8 cellular contexts compared by ENCODE assay signal in genomic region chr16:4474192-4474961, GRCh38. TPM values are rescaled to one million over a fixed set of nuclear protein-coding genes. Genes with fewer than 3 reads are reported as not detected.
DNase-seq lines count a peak whose midpoint lies in the region; ATAC-seq and TF ChIP-seq lines count a peak whose summit lies in the region.

Gene NMRAL1, minus strand, starts transcription at chr16:4474625. Its CDS starts 493 bp downstream, at chr16:4474132.

- peak; percentile 47 for ATAC-seq in GM19452 (IDR thresholded peaks at IDR 0.05; ENCODE audit: unreplicated experiment)

- peak; percentile 88 for DNase-seq in BE2C
- peak; percentile 96 for DNase-seq in SK-N-SH
- DNase-seq in activated naive CD4-positive, alpha-beta T cell treated with anti-CD3 and anti-CD28 coated beads, Interleukin-2, amount 50 U/mL, for 16 hours: peak; percentile 80
- DNase-seq in globus pallidus (ENCODE audit: low spot score): peak; percentile 70
- DNase-seq in occipital lobe (lab: John Stamatoyannopoulos, UW): peak; percentile 82
- DNase-seq in superior temporal gyrus (ENCODE audit: extremely low spot score): peak; percentile 83

- CTCF ChIA-PET in SK-N-SH (lab: Yijun Ruan, JAX): interaction anchor here (0.6 to 2.6 kb wide), 5 partner anchors 61 to 112 kb away, joined by 3 to 6 read pairs (median 3); no protein-coding TSS in a partner anchor

- TF ChIP-seq EP300 in SK-N-SH (IDR thresholded peaks at IDR 0.05; ENCODE audit: borderline replicate concordance in 1 of 2, low read depth in 1 of 2, low read length in 1 of 2): no peak; a peak in 1 of 4 replicates

- H3K4me2 ChIP-seq in Loucy (ENCODE audit: low read depth, low read length, poor library complexity, severe bottlenecking) (peak within 1 kb of the TSS; percentile 73), SK-N-SH (peak within 1 kb of the TSS; percentile 99)

- H3K27me3 ChIP-seq in BE2C: no peaks in the 10 kb centered on the region
- no peaks in the 10 kb centered on the region for H3K27me3 ChIP-seq in Loucy (ENCODE audit: insufficient read depth, low read length, poor library complexity, severe bottlenecking)
- H3K27me3 ChIP-seq in SK-N-SH (ENCODE audit: insufficient read depth): no peaks in the 10 kb centered on the region

- H3K36me3 ChIP-seq in BE2C: no peaks in the 10 kb centered on the region
- H3K36me3 ChIP-seq in Loucy (ENCODE audit: insufficient read depth, low read length): no peaks in the 10 kb centered on the region
- H3K36me3 ChIP-seq in SK-N-SH (replicated peaks in 1 of 2; ENCODE audit: control insufficient read depth in 1 of 2, insufficient read depth in 2 of 2, low read length in 1 of 2): peaks cover under 1 to 17% of the 10 kb centered on the region in 2 experiments

- peaks cover 47% of the 10 kb centered on the region for H3K79me2 ChIP-seq in Loucy (ENCODE audit: insufficient read depth, low read length)
- peaks cover 72% of the 10 kb centered on the region for H3K79me2 ChIP-seq in SK-N-SH (ENCODE audit: insufficient read depth)

- H2AFZ ChIP-seq in Loucy (ENCODE audit: low read length): 0 out of 2 replicates have a peak within 1 kb of the TSS, but pooled peaks have one; percentile 36
- H2AFZ ChIP-seq in SK-N-SH (ENCODE audit: low read depth): peak within 1 kb of the TSS; percentile 93

- POLR2A ChIA-PET in SK-N-SH (lab: Yijun Ruan, JAX): interaction anchor here (0.6 to 1.3 kb wide), 3 partner anchors 16 to 64 kb away, joined by 3 to 4 read pairs (median 3); partner anchors contain the start of gene CDIP1

- H3F3A ChIP-seq in Loucy (ENCODE audit: low read depth) (no peaks in the 10 kb centered on the region), SK-N-SH (replicated peaks; ENCODE audit: insufficient read depth) (peaks cover 29% of the 10 kb centered on the region)

- no peak for TF ChIP-seq RAD21 in SK-N-SH (IDR thresholded peaks at IDR 0.05; ENCODE audit: low read length)

- peak within 1 kb of the TSS; percentile 94 for H3K9ac ChIP-seq in Loucy (ENCODE audit: low read depth, low read length, poor library complexity, severe bottlenecking)
- H3K9ac ChIP-seq in SK-N-SH: peak within 1 kb of the TSS; percentile 86

- peak within 1 kb of the TSS; percentile 55 for H3K4me3 ChIP-seq in BE2C (ENCODE audit: low read depth, low read length)
- peak within 1 kb of the TSS; percentile 84 for H3K4me3 ChIP-seq in Loucy (ENCODE audit: low read length, poor library complexity, severe bottlenecking)
- peak within 1 kb of the TSS; percentile 58 to 89 for H3K4me3 ChIP-seq in SK-N-SH (ENCODE audit: low read depth in 2 of 2, low read length in 1 of 2)

- H4K20me1 ChIP-seq in Loucy (ENCODE audit: insufficient read depth, low read length, poor library complexity, severe bottlenecking) (no peaks in the 10 kb centered on the region), SK-N-SH (ENCODE audit: insufficient read depth) (no peaks in the 10 kb centered on the region)

- H3K9me2 ChIP-seq in Loucy (replicated peaks; ENCODE audit: low read depth, low read length): no peaks in the 10 kb centered on the region
- no peaks in the 10 kb centered on the region for H3K9me2 ChIP-seq in SK-N-SH

- WGBS in SK-N-SH (ENCODE audit: low lambda C conversion rate): 8% methylated on average over 16 of the region's 60 CpGs

- peak within 1 kb of the TSS; percentile 49 to 77 for H3K27ac ChIP-seq in SK-N-SH (ENCODE audit: low read depth in 2 of 2, low read length in 1 of 2)

- TF ChIP-seq CTCF in BE2C (IDR thresholded peaks at IDR 0.05; ENCODE audit: low read depth, low read length): no peak
- no peak for TF ChIP-seq CTCF in Loucy (conservative IDR thresholded peaks at IDR 0.05; ENCODE audit: low read length)
- no peak for TF ChIP-seq CTCF in SK-N-SH (IDR thresholded peaks at IDR 0.05)

- H3K9me3 ChIP-seq in BE2C: no peaks in the 10 kb centered on the region
- H3K9me3 ChIP-seq in Loucy (ENCODE audit: insufficient read depth, low read depth, low read length): no peaks in the 10 kb centered on the region
- no peaks in the 10 kb centered on the region for H3K9me3 ChIP-seq in SK-N-SH

- H3K4me1 ChIP-seq in BE2C (no peaks in the 10 kb centered on the region), Loucy (ENCODE audit: insufficient read depth, low read length, poor library complexity, severe bottlenecking) (peaks cover 8% of the 10 kb centered on the region), SK-N-SH (ENCODE audit: control insufficient read depth in 1 of 2, insufficient read depth in 2 of 2, low read depth in 1 of 2, low read length in 1 of 2) (peaks cover 7 to 15% of the 10 kb centered on the region in 2 experiments; a peak in 2 of 4 replicates)

TF ChIP-seq in SK-N-SH, 30 proteins besides CTCF, POLR2A, EP300 and RAD21 (continues in another document):
- TF ChIP-seq USF2 (IDR thresholded peaks at IDR 0.05; ENCODE audit: borderline replicate concordance, low read depth, low read length) (no peak; the same call in 1 of the 2 replicates), PBX3 (IDR thresholded peaks at IDR 0.05) (0 out of 2 replicates have a peak, but pooled peaks have one; percentile 24), TAF1 (IDR thresholded peaks at IDR 0.05; ENCODE audit: borderline replicate concordance, low read depth, low read length) (peak; percentile 58; the same call in 1 of the 2 replicates), RFX5 (IDR thresholded peaks at IDR 0.05; ENCODE audit: low read length) (no peak), MAX (IDR thresholded peaks at IDR 0.05; ENCODE audit: low read depth) (peak; percentile 100), MXI1 (IDR thresholded peaks at IDR 0.05; ENCODE audit: low read depth, low read length) (peak; percentile 89), FOSL2 (IDR thresholded peaks at IDR 0.05; ENCODE audit: borderline replicate concordance, low read depth) (no peak), USF1 (IDR thresholded peaks at IDR 0.05; ENCODE audit: borderline replicate concordance, low read depth) (peak; percentile 79), CHD2 (IDR thresholded peaks at IDR 0.05; ENCODE audit: low read length, partially characterized antibody) (peak; percentile 99), GATA2 (CRISPR knock-in tag; IDR thresholded peaks at IDR 0.05) (no peak)
- TF ChIP-seq, protein P1, sequence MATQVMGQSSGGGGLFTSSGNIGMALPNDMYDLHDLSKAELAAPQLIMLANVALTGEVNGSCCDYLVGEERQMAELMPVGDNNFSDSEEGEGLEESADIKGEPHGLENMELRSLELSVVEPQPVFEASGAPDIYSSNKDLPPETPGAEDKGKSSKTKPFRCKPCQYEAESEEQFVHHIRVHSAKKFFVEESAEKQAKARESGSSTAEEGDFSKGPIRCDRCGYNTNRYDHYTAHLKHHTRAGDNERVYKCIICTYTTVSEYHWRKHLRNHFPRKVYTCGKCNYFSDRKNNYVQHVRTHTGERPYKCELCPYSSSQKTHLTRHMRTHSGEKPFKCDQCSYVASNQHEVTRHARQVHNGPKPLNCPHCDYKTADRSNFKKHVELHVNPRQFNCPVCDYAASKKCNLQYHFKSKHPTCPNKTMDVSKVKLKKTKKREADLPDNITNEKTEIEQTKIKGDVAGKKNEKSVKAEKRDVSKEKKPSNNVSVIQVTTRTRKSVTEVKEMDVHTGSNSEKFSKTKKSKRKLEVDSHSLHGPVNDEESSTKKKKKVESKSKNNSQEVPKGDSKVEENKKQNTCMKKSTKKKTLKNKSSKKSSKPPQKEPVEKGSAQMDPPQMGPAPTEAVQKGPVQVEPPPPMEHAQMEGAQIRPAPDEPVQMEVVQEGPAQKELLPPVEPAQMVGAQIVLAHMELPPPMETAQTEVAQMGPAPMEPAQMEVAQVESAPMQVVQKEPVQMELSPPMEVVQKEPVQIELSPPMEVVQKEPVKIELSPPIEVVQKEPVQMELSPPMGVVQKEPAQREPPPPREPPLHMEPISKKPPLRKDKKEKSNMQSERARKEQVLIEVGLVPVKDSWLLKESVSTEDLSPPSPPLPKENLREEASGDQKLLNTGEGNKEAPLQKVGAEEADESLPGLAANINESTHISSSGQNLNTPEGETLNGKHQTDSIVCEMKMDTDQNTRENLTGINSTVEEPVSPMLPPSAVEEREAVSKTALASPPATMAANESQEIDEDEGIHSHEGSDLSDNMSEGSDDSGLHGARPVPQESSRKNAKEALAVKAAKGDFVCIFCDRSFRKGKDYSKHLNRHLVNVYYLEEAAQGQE (IDR thresholded peaks at IDR 0.05; ENCODE audit: low read depth, low read length): peak; percentile 13; the same call in 1 of the 2 replicates

RNA-seq across cellular contexts. Expression of gene NMRAL1, which starts in this region (rescaled TPM):
- polyA plus RNA-seq in BE2C (2012; ENCODE audit: insufficient read depth, insufficient read length, low read depth): 50.7 TPM
- 99.9 and 102 TPM in 2 replicates for polyA plus RNA-seq in SK-N-SH (2012; rRNA removed)
- 50.3 and 72.4 TPM in 2 replicates for polyA plus RNA-seq in SK-N-SH (2012; cell fraction: cytosol; rRNA removed)
- 97.1 and 185 TPM in 2 replicates for polyA plus RNA-seq in SK-N-SH (2012; cell fraction: nucleus; rRNA removed)
- total RNA-seq in occipital lobe: 51.2 TPM

Comparison
In these comparisons a context has a peak if more than half of its experiments do, and no peak if none do; other contexts are left out.
1. Peak in every context shown above with its lines: DNase-seq, ATAC-seq, H3K4me3 ChIP-seq and H3K27ac ChIP-seq.